Comparison of ENCODE assay signal across 2 cellular contexts in the genomic region with DNA sequence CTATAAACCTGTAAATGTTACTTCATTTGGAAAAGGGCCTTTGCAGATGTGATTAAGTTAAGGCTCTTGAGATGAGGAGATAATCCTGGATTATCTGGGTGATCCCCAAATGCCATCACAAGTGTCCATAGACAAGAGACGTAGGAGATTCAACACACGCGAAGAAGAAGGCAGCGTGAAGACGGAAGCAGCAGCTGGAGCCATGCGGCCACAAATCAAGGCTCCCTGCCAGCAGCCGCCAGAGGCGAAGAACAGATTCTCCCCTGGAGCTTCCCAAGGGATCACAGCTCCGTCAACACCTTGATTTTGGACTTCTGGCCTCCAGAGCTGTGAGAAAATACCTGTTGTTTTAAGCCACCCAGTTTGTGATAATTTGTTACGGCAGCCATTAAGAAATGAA.
TF ChIP-seq lines count a peak whose summit lies in the region.

No MANE protein-coding gene starts in this region.

TF ChIP-seq in HCT116, 20 proteins besides CTCF, POLR2A, EP300 and RAD21:
- TF ChIP-seq TCF7L2 (IDR thresholded peaks at IDR 0.05; ENCODE audit: borderline replicate concordance, extremely low read depth, insufficient read depth, insufficient read length) (no peak), EZH2 (IDR thresholded peaks at IDR 0.05) (no peak), FOSL1 (IDR thresholded peaks at IDR 0.05; ENCODE audit: low read depth) (no peak), ZFX (IDR thresholded peaks at IDR 0.05) (no peak), CBX3 (IDR thresholded peaks at IDR 0.05; ENCODE audit: low read depth) (no peak), JUND (IDR thresholded peaks at IDR 0.05) (no peak), SP1 (IDR thresholded peaks at IDR 0.05; ENCODE audit: low read depth) (no peak), EZH2phosphoT487 (IDR thresholded peaks at IDR 0.05; ENCODE audit: borderline replicate concordance) (no peak), EGR1 (IDR thresholded peaks at IDR 0.05; ENCODE audit: low read depth) (no peak), ELF1 (IDR thresholded peaks at IDR 0.05; ENCODE audit: borderline replicate concordance, low read depth) (no peak), SIN3A (IDR thresholded peaks at IDR 0.05; ENCODE audit: low read depth) (no peak), SRF (IDR thresholded peaks at IDR 0.05; ENCODE audit: low read depth) (no peak), POLR2AphosphoS5 (IDR thresholded peaks at IDR 0.05; ENCODE audit: low read depth, low read length) (no peak), CEBPB (IDR thresholded peaks at IDR 0.05; ENCODE audit: low read depth) (no peak), ATF3 (IDR thresholded peaks at IDR 0.05) (no peak)
- TF ChIP-seq, protein P1, sequence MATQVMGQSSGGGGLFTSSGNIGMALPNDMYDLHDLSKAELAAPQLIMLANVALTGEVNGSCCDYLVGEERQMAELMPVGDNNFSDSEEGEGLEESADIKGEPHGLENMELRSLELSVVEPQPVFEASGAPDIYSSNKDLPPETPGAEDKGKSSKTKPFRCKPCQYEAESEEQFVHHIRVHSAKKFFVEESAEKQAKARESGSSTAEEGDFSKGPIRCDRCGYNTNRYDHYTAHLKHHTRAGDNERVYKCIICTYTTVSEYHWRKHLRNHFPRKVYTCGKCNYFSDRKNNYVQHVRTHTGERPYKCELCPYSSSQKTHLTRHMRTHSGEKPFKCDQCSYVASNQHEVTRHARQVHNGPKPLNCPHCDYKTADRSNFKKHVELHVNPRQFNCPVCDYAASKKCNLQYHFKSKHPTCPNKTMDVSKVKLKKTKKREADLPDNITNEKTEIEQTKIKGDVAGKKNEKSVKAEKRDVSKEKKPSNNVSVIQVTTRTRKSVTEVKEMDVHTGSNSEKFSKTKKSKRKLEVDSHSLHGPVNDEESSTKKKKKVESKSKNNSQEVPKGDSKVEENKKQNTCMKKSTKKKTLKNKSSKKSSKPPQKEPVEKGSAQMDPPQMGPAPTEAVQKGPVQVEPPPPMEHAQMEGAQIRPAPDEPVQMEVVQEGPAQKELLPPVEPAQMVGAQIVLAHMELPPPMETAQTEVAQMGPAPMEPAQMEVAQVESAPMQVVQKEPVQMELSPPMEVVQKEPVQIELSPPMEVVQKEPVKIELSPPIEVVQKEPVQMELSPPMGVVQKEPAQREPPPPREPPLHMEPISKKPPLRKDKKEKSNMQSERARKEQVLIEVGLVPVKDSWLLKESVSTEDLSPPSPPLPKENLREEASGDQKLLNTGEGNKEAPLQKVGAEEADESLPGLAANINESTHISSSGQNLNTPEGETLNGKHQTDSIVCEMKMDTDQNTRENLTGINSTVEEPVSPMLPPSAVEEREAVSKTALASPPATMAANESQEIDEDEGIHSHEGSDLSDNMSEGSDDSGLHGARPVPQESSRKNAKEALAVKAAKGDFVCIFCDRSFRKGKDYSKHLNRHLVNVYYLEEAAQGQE (IDR thresholded peaks at IDR 0.05; ENCODE audit: low read depth) = no peak
- TF ChIP-seq, protein P2, sequence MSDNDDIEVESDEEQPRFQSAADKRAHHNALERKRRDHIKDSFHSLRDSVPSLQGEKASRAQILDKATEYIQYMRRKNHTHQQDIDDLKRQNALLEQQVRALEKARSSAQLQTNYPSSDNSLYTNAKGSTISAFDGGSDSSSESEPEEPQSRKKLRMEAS (IDR thresholded peaks at IDR 0.05) = no peak

TF ChIP-seq in K562, 482 proteins besides CTCF, POLR2A, EP300 and RAD21:
- TF ChIP-seq KLF1 (tag; IDR thresholded peaks at IDR 0.05) (no peak), NFE2L1 (tag; IDR thresholded peaks at IDR 0.05; ENCODE audit: borderline replicate concordance, low read depth) (no peak), ZNF583 (CRISPR knock-in tag; IDR thresholded peaks at IDR 0.05) (no peak), MXI1 (IDR thresholded peaks at IDR 0.05; ENCODE audit: low read depth, low read length) (no peak), ATF1 (CRISPR knock-in tag; IDR thresholded peaks at IDR 0.05) (no peak), ATF1 (tag; IDR thresholded peaks at IDR 0.05) (no peak), THRAP3 (IDR thresholded peaks at IDR 0.05; ENCODE audit: borderline replicate concordance) (no peak)
